ENCODE assay signal across 8 cellular contexts in the genomic region with DNA sequence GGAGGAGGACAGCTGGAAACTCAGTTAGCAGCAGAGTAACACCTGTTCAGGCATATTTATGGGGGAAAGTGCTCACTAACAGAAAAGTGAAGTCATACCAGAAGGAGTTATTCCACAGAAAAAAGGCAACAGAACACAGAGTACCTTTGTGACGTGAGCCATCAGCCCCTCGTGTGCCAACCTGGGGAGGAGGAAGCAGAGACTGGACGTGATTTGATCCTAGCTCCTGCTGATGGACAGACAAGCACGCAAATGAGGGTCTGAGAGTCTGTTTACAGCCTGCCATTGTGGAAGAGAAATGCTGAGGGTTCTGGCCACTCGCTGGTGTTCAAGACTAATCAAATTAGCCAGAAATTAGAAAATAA.
DNase-seq lines count a peak whose midpoint lies in the region; ATAC-seq, FAIRE-seq and TF ChIP-seq lines count a peak whose summit lies in the region.

No MANE protein-coding gene starts in this region.

- TF ChIP-seq CTCF in K562 (IDR thresholded peaks at IDR 0.05 in 2 of 3, conservative IDR thresholded peaks at IDR 0.05 in 1 of 3; ENCODE audit: insufficient read depth in 2 of 3, low read depth in 1 of 3, low read length in 3 of 3) (no peak), left lung (IDR thresholded peaks at IDR 0.05) (no peak), stomach (IDR thresholded peaks at IDR 0.05) (no peak)

- 8% methylated on average over 5 of the region's 5 CpGs for WGBS in K562 (ENCODE audit: insufficient coverage, low coverage, missing lambda C conversion rate)
- WGBS in stomach, 5 donors, result 52 to 78% (median 67%) methylated on average over 5 of the region's 5 CpGs

- TF ChIP-seq POLR2A in K562 (conservative IDR thresholded peaks at IDR 0.05) (no peak), stomach (IDR thresholded peaks at IDR 0.05) (no peak)

- H3K9me3 ChIP-seq in K562 (replicated peaks; ENCODE audit: control insufficient read depth, insufficient read depth, low read depth, low read length), result no peaks in the 10 kb centered on the region
- no peaks in the 10 kb centered on the region for H3K9me3 ChIP-seq in left lung
- H3K9me3 ChIP-seq in stomach, result no peaks in the 10 kb centered on the region

- H4K20me1 ChIP-seq in K562 (replicated peaks; ENCODE audit: control insufficient read depth, insufficient read depth, low read length), result no peaks in the 10 kb centered on the region

- TF ChIP-seq RAD21 in K562 (CRISPR knock-in tag; conservative IDR thresholded peaks at IDR 0.05 in 1 of 2, IDR thresholded peaks at IDR 0.05 in 1 of 2), result no peak

- no peaks in the 10 kb centered on the region for H3K27me3 ChIP-seq in K562 (ENCODE audit: control insufficient read depth in 2 of 2, insufficient read depth in 2 of 2, low read length in 2 of 2)
- H3K27me3 ChIP-seq in left lung, result no peaks in the 10 kb centered on the region
- no peaks in the 10 kb centered on the region for H3K27me3 ChIP-seq in stomach

- intact Hi-C loops in K562 (cut with micrococcal nuclease), result loop anchor here (10.0 kb wide), 1 partner anchor 357 kb away; no protein-coding TSS in a partner anchor
- intact Hi-C loops in left lung (cut with DNase I), result loop anchor here in 1 of 2 donors (10.0 kb wide), 1 partner anchor 113 kb away; no protein-coding TSS in a partner anchor
- intact Hi-C loops in stomach (cut with DNase I; ENCODE audit: low total_unique reads), result no loop called here
- intact Hi-C loops in posterior vena cava (cut with DNase I), result loop anchor here in 1 of 2 donors (5.0 kb wide), 1 partner anchor 121 kb away; the partner anchor contains the start of gene ZNF521

- no peak overlapping the region for H3K4me3 ChIP-seq in K562
- no peak overlapping the region for H3K4me3 ChIP-seq in left lung
- no peak overlapping the region for H3K4me3 ChIP-seq in stomach

- H3K9me1 ChIP-seq in K562 (ENCODE audit: control insufficient read depth, insufficient read depth, low read length), result no peaks in the 10 kb centered on the region

- no peak for DNase-seq in K562 (ENCODE audit: extremely low read depth in 1 of 4, low spot score in 3 of 4)
- no peak for DNase-seq in left lung
- DNase-seq in stomach, result no peak
- no peak for DNase-seq in RPMI8226
- no peak for DNase-seq in posterior vena cava (ENCODE audit: low spot score)

- peak overlapping the region; percentile 7; the same call in 1 of the 2 replicates for H2AFZ ChIP-seq in K562 (ENCODE audit: low read depth, low read length)

- no peaks in the 10 kb centered on the region; a peak in 2 of 5 replicates for H3K4me1 ChIP-seq in K562 (replicated peaks in 1 of 2; ENCODE audit: control insufficient read depth in 2 of 2, insufficient read depth in 2 of 2, low read length in 2 of 2)
- H3K4me1 ChIP-seq in left lung, result peaks cover 23 to 40% of the 10 kb centered on the region in 2 donors
- peaks cover 0 to 47% (median 20%) of the 10 kb centered on the region in 4 donors for H3K4me1 ChIP-seq in stomach

- no peak overlapping the region for H3K4me2 ChIP-seq in K562 (ENCODE audit: insufficient read depth, low read length)

- H3K27ac ChIP-seq in K562 (ENCODE audit: extremely low read depth, low read depth, low read length) (no peak overlapping the region), left lung (peak overlapping the region; percentile 55 to 74), stomach (peak overlapping the region in 4 of 5 donors; percentile 41 to 73 (median 67))

- CTCF ChIA-PET in K562 (lab: Yijun Ruan, JAX; ENCODE audit: low intra/inter-chr PET ratio), result no interaction called here

- H3K79me2 ChIP-seq in K562 (ENCODE audit: control insufficient read depth, insufficient read depth, low read length), result no peaks in the 10 kb centered on the region

- H3K9ac ChIP-seq in K562 (ENCODE audit: insufficient read depth in 1 of 2, low read depth in 2 of 2, low read length in 2 of 2), result no peak overlapping the region

- peak; percentile 31 for ATAC-seq in HG02623 (IDR thresholded peaks at IDR 0.05; ENCODE audit: unreplicated experiment)
- ATAC-seq in K562, result no peak
- no peak for ATAC-seq in left lung
- ATAC-seq in GM19328 (IDR thresholded peaks at IDR 0.05; ENCODE audit: unreplicated experiment), result no peak
- no peak for ATAC-seq in HG03280 (IDR thresholded peaks at IDR 0.05; ENCODE audit: unreplicated experiment)

- no TSS peak for BruUV-seq in K562 (replicated peaks; lab: Mats Ljungman, UMichigan)

- POLR2A ChIA-PET in K562 (lab: Yijun Ruan, JAX), result no interaction called here

- TF ChIP-seq EP300 in K562 (IDR thresholded peaks at IDR 0.05; ENCODE audit: low read length) (no peak), stomach (IDR thresholded peaks at IDR 0.05) (no peak)

- in situ Hi-C loops in K562 (cut with MboI), result no loop called here

- no peaks in the 10 kb centered on the region for H3K36me3 ChIP-seq in K562 (ENCODE audit: control insufficient read depth, insufficient read depth, low read length)
- H3K36me3 ChIP-seq in left lung, result no peaks in the 10 kb centered on the region
- peaks cover 0 to 9% (median 5%) of the 10 kb centered on the region in 4 donors for H3K36me3 ChIP-seq in stomach

- FAIRE-seq in K562 (lab: Jason Lieb, UNC), result no peak

TF ChIP-seq in K562, 482 proteins besides CTCF, POLR2A, EP300 and RAD21 (continues in another document):
- TF ChIP-seq TAF7 (tag; IDR thresholded peaks at IDR 0.05), result no peak
- no peak for TF ChIP-seq HES1 (IDR thresholded peaks at IDR 0.05; ENCODE audit: low read depth)
- no peak for TF ChIP-seq ZZZ3 (IDR thresholded peaks at IDR 0.05)
- TF ChIP-seq, protein P1, sequence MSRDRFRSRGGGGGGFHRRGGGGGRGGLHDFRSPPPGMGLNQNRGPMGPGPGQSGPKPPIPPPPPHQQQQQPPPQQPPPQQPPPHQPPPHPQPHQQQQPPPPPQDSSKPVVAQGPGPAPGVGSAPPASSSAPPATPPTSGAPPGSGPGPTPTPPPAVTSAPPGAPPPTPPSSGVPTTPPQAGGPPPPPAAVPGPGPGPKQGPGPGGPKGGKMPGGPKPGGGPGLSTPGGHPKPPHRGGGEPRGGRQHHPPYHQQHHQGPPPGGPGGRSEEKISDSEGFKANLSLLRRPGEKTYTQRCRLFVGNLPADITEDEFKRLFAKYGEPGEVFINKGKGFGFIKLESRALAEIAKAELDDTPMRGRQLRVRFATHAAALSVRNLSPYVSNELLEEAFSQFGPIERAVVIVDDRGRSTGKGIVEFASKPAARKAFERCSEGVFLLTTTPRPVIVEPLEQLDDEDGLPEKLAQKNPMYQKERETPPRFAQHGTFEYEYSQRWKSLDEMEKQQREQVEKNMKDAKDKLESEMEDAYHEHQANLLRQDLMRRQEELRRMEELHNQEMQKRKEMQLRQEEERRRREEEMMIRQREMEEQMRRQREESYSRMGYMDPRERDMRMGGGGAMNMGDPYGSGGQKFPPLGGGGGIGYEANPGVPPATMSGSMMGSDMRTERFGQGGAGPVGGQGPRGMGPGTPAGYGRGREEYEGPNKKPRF (IDR thresholded peaks at IDR 0.05; ENCODE audit: low read depth, low read length), result no peak
- TF ChIP-seq, protein P2, sequence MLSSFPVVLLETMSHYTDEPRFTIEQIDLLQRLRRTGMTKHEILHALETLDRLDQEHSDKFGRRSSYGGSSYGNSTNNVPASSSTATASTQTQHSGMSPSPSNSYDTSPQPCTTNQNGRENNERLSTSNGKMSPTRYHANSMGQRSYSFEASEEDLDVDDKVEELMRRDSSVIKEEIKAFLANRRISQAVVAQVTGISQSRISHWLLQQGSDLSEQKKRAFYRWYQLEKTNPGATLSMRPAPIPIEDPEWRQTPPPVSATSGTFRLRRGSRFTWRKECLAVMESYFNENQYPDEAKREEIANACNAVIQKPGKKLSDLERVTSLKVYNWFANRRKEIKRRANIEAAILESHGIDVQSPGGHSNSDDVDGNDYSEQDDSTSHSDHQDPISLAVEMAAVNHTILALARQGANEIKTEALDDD (IDR thresholded peaks at IDR 0.05), result no peak
- TF ChIP-seq MNT (conservative IDR thresholded peaks at IDR 0.05), result no peak
- no peak for TF ChIP-seq HIVEP1 (CRISPR knock-in tag; IDR thresholded peaks at IDR 0.05)
